Comparison of ENCODE assay signal across 14 cellular contexts in the genomic region with DNA sequence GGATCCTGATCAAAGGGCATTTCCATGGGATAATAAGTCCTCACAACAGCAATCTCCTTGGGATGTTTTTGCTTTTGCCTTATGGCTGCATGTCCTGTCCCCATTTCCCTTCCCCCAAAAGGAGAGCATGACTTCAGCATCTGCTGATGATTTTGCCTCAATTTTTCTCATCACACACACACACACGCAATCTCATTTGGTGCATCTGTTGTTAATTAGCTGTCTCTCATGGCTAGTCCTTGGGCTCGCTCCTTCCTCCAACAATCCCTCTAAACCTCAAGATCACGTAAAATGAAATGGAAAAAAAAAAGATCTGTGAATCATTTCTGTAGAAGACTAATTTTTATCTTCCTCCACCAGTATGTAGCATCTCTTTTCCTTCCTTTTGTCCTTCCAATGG.
"Had no signal": no experiment of that assay in that cellular context is flagged by ENCODE, and none has a peak within 500 bp of the region (broad histone marks: within the 10 kb centered on the region; RNA-seq: fewer than 3 reads in every experiment).

No MANE protein-coding gene starts in this region.

- DNase-seq: activated CD4-positive, alpha-beta T cell treated with anti-CD3 and anti-CD28 coated beads for 1 hour; activated CD4-positive, alpha-beta T cell treated with anti-CD3 and anti-CD28 coated beads, Interleukin-2, amount 50 U/mL, for 48 hours; activated CD8-positive, alpha-beta memory T cell treated with anti-CD3 and anti-CD28 coated beads, Interleukin-2, amount 10 ng/mL, durations not matched to agents 7 days and 5 days; activated effector memory CD4-positive, alpha-beta T cell treated with anti-CD3 and anti-CD28 coated beads, Interleukin-2, amount 50 U/mL, for 16 hours; activated T-cell treated with anti-CD3 and anti-CD28 coated beads, Interleukin-2, amount 50 U/mL, for 24 hours; anterior cingulate cortex; dorsolateral prefrontal cortex; hippocampal formation; stimulated activated CD4-positive, alpha-beta T cell treated with anti-CD3 and anti-CD28 coated beads, Interleukin-15, amount 100 ng/mL, for 24 hours; stimulated activated CD4-positive, alpha-beta T cell treated with anti-CD3 and anti-CD28 coated beads, Interleukin-4, amount 100 ng/mL, for 24 hours; upper lobe of right lung had no signal

- H3K9ac ChIP-seq: parathyroid adenoma had no signal

- H3K9me3 ChIP-seq: upper lobe of right lung had no signal

- ATAC-seq: activated CD8-positive, alpha-beta memory T cell treated with anti-CD3 and anti-CD28 coated beads, Interleukin-2, amount 10 ng/mL, durations not matched to agents 7 days and 5 days; upper lobe of right lung had no signal

- H3K36me3 ChIP-seq: upper lobe of right lung had no signal

- H3K4me1 ChIP-seq: parathyroid adenoma, upper lobe of right lung had no signal

- H3K4me3 ChIP-seq: dorsolateral prefrontal cortex, upper lobe of right lung had no signal

- H3K27ac ChIP-seq: dorsolateral prefrontal cortex, parathyroid adenoma, upper lobe of right lung had no signal

- H2AFZ ChIP-seq: parathyroid adenoma had no signal

- FAIRE-seq: bronchial epithelial cell, endometrium had no signal

- H3K27me3 ChIP-seq: upper lobe of right lung had no signal

- H3K79me2 ChIP-seq: parathyroid adenoma had no signal
